Comparison of ENCODE assay signal across 2 cellular contexts in genomic region chr7:149489391-149490024, GRCh38.
TF ChIP-seq lines count a peak whose summit lies in the region.

No MANE protein-coding gene starts in this region.

TF ChIP-seq in GM23338, 12 proteins besides CTCF, POLR2A, EP300 and RAD21 (continued from another document):
- TF ChIP-seq ZNF462 (CRISPR knock-in tag; IDR thresholded peaks at IDR 0.05): no peak
- no peak for TF ChIP-seq REST (IDR thresholded peaks at IDR 0.05; ENCODE audit: unreplicated experiment)
- no peak for TF ChIP-seq STAT1 (IDR thresholded peaks at IDR 0.05; ENCODE audit: unreplicated experiment)
- no peak for TF ChIP-seq ZNF331 (CRISPR knock-in tag; IDR thresholded peaks at IDR 0.05; ENCODE audit: low read depth)
- TF ChIP-seq EZH2phosphoT487 (IDR thresholded peaks at IDR 0.05; ENCODE audit: unreplicated experiment): no peak
- no peak for TF ChIP-seq CREB1 (CRISPR knock-in tag; IDR thresholded peaks at IDR 0.05; ENCODE audit: low read depth)
- no peak for TF ChIP-seq ETS1 (IDR thresholded peaks at IDR 0.05)
- no peak for TF ChIP-seq JUNB (IDR thresholded peaks at IDR 0.05; ENCODE audit: unreplicated experiment)
- no peak for TF ChIP-seq NANOG (IDR thresholded peaks at IDR 0.05; ENCODE audit: borderline replicate concordance)
- TF ChIP-seq POLR2AphosphoS5 (IDR thresholded peaks at IDR 0.05; ENCODE audit: low read depth): no peak
- no peak for TF ChIP-seq EZH2 (IDR thresholded peaks at IDR 0.05; ENCODE audit: low read depth, unreplicated experiment)

TF ChIP-seq in WTC11, 78 proteins besides CTCF, POLR2A, EP300 and RAD21 (continued from another document):
- TF ChIP-seq AR (CRISPR knock-in tag; IDR thresholded peaks at IDR 0.05): no peak
TF ChIP-seq in WTC11: peak in this region for 0.
